15 cellular contexts compared by ENCODE assay signal in genomic region chr16:81734632-81735434, GRCh38. TPM values are rescaled to one million over a fixed set of nuclear protein-coding genes. Genes with fewer than 3 reads are reported as not detected.
DNase-seq lines count a peak whose midpoint lies in the region; ATAC-seq and TF ChIP-seq lines count a peak whose summit lies in the region.
"Had no signal": no experiment of that assay in that cellular context is flagged by ENCODE, and none has a peak within 500 bp of the region (broad histone marks: within the 10 kb centered on the region; RNA-seq: fewer than 3 reads in every experiment).

No MANE protein-coding gene starts in this region.

- H3K27ac ChIP-seq in HEK293 (ENCODE audit: extremely low read depth, low read depth, low read length) (no peak overlapping the region), dorsolateral prefrontal cortex (peak overlapping the region in 4 of 59 donors; percentile 13 to 37 (median 24)), neuronal stem cell (replicated peaks; ENCODE audit: low read length) (no peak overlapping the region), spleen (no peak overlapping the region)

- peaks cover 4% of the 10 kb centered on the region; the same call in 1 of the 2 replicates for H3K9me3 Mint-ChIP-seq in WTC11
- H3K9me3 Mint-ChIP-seq: CD4-positive, alpha-beta T cell; H9 had no signal

- CTCF ChIA-PET in HEK293 (lab: Yijun Ruan, JAX) (interaction anchor here (0.5 to 2.6 kb wide), 4 partner anchors 10 to 530 kb away, joined by 3 to 11 read pairs (median 5); no protein-coding TSS in a partner anchor), WTC11 (lab: Charles Lee) (no interaction called here)

- no peak overlapping the region for H3K23ac ChIP-seq in neuronal stem cell (ENCODE audit: low read depth, low read length, poor library complexity)

- no peaks in the 10 kb centered on the region for H3K4me1 ChIP-seq in HEK293 (ENCODE audit: control insufficient read depth, insufficient read depth, low read length)
- peaks cover 12 to 16% of the 10 kb centered on the region in 2 donors for H3K4me1 ChIP-seq in neuronal stem cell (ENCODE audit: control insufficient read depth in 2 of 2, insufficient read depth in 1 of 2, low read depth in 1 of 2, low read length in 2 of 2)
- peaks cover 16 to 45% (median 38%) of the 10 kb centered on the region in 6 donors for H3K4me1 ChIP-seq in spleen

- no peaks in the 10 kb centered on the region for H3K36me3 Mint-ChIP-seq in WTC11

- DNase-seq in dorsolateral prefrontal cortex (peak in 7 of 10 donors; percentile 14 to 84 (median 65)), neuronal stem cell (ENCODE audit: low spot score) (no peak), spleen (peak; percentile 71), WTC11 (ENCODE audit: low spot score) (no peak)
- DNase-seq: C1 segment of cervical spinal cord; CD4-positive, alpha-beta T cell; DMS79; GOT3; H9 had no signal

- ATAC-seq in esophagus mucosa (no peak), WTC11 (no peak), GM18868 (IDR thresholded peaks at IDR 0.05; ENCODE audit: unreplicated experiment) (no peak)
- ATAC-seq: GM12878, HepG2 had no signal

- H3K79me1 ChIP-seq in neuronal stem cell (ENCODE audit: low read depth, low read length), result no peaks in the 10 kb centered on the region

- no peak overlapping the region for H3K18ac ChIP-seq in neuronal stem cell (ENCODE audit: low read length)

- TF ChIP-seq CTCF in HEK293 (tag by site-specific recombination; IDR thresholded peaks at IDR 0.05) (no peak), dorsolateral prefrontal cortex (IDR thresholded peaks at IDR 0.05 in 54 of 56, conservative IDR thresholded peaks at IDR 0.05 in 2 of 56; ENCODE audit: low read depth in 1 of 56, partially characterized antibody in 56 of 56) (no peak), spleen (IDR thresholded peaks at IDR 0.05 in 8 of 11, conservative IDR thresholded peaks at IDR 0.05 in 3 of 11) (no peak), WTC11 (IDR thresholded peaks at IDR 0.05) (no peak)

- H3K36me3 ChIP-seq in HEK293 (ENCODE audit: control insufficient read depth in 2 of 2, insufficient read depth in 1 of 2, low read length in 2 of 2), result no peaks in the 10 kb centered on the region
- no peaks in the 10 kb centered on the region for H3K36me3 ChIP-seq in neuronal stem cell (replicated peaks in 1 of 2; ENCODE audit: control insufficient read depth in 2 of 2, insufficient read depth in 2 of 2, low read length in 2 of 2)
- no peaks in the 10 kb centered on the region for H3K36me3 ChIP-seq in spleen

- H3K4me3 Mint-ChIP-seq in WTC11, result no peak overlapping the region
- H3K4me3 Mint-ChIP-seq: B cell; CD4-positive, alpha-beta T cell; H9 had no signal

- no peak overlapping the region for H2BK120ac ChIP-seq in neuronal stem cell (ENCODE audit: low read depth, low read length)

- no peak overlapping the region for H3K4me2 ChIP-seq in neuronal stem cell (ENCODE audit: insufficient read depth, low read length, poor library complexity, severe bottlenecking)

- no peak overlapping the region for H3K4me3 ChIP-seq in HEK293 (ENCODE audit: low read depth, low read length)
- H3K4me3 ChIP-seq in dorsolateral prefrontal cortex, result no peak overlapping the region
- H3K4me3 ChIP-seq in neuronal stem cell (ENCODE audit: low read length in 2 of 2), result no peak overlapping the region
- H3K4me3 ChIP-seq in spleen, result no peak overlapping the region
- H3K4me3 ChIP-seq: GM12878 had no signal

- H2BK15ac ChIP-seq in neuronal stem cell (ENCODE audit: low read length), result peak overlapping the region; percentile 33

- H3K4me1 Mint-ChIP-seq in WTC11, result peaks cover 18% of the 10 kb centered on the region

- H3K27me3 ChIP-seq in dorsolateral prefrontal cortex (no peaks in the 10 kb centered on the region), neuronal stem cell (ENCODE audit: control insufficient read depth in 3 of 3, insufficient read depth in 3 of 3, low read depth in 1 of 3, low read length in 3 of 3) (no peaks in the 10 kb centered on the region), spleen (replicated peaks in 1 of 7) (no peaks in the 10 kb centered on the region)

- intact Hi-C loops in dorsolateral prefrontal cortex (cut with DNase I), result loop anchor here (5.0 to 10.0 kb wide), 4 partner anchors 370 to 730 kb away; partner anchors contain the start of genes ATMIN (in 1 of the 2), CENPN (in 1 of the 2) and CMC2 (in 1 of the 2)
- intact Hi-C loops in spleen (cut with DNase I; ENCODE audit: low total_unique reads), result loop anchor here (5.0 kb wide), 1 partner anchor 528 kb away; no protein-coding TSS in a partner anchor

- no peak overlapping the region for H3K14ac ChIP-seq in neuronal stem cell (ENCODE audit: low read length)

- no peak overlapping the region for H4K91ac ChIP-seq in neuronal stem cell (ENCODE audit: low read depth, low read length, poor library complexity)

- no peak overlapping the region for H3K27ac Mint-ChIP-seq in WTC11
- H3K27ac Mint-ChIP-seq: B cell; CD4-positive, alpha-beta T cell; H9 had no signal

- POLR2A ChIA-PET in HEK293 (lab: Yijun Ruan, JAX), result no interaction called here
- POLR2A ChIA-PET in WTC11 (lab: Charles Lee), result interaction anchor here (0.7 kb wide), 1 partner anchor 290 kb away, joined by 3 read pairs; no protein-coding TSS in a partner anchor

- no peak overlapping the region for H2AK5ac ChIP-seq in neuronal stem cell (ENCODE audit: low read depth, low read length)

- H2BK12ac ChIP-seq in neuronal stem cell (ENCODE audit: low read length), result no peak overlapping the region

- no peaks in the 10 kb centered on the region for H3K27me3 Mint-ChIP-seq in WTC11 (ENCODE audit: low read depth)
- H3K27me3 Mint-ChIP-seq: B cell; CD4-positive, alpha-beta T cell had no signal

- no peaks in the 10 kb centered on the region for H3K9me3 ChIP-seq in HEK293 (ENCODE audit: control insufficient read depth, insufficient read depth, low read depth, low read length)
- H3K9me3 ChIP-seq in neuronal stem cell (replicated peaks in 1 of 2; ENCODE audit: control insufficient read depth in 2 of 2, insufficient read depth in 1 of 2, low read depth in 1 of 2, low read length in 2 of 2), result peaks cover 0 to 2% of the 10 kb centered on the region in 2 donors
- no peaks in the 10 kb centered on the region for H3K9me3 ChIP-seq in spleen

- H4K8ac ChIP-seq in neuronal stem cell (ENCODE audit: low read depth, low read length), result no peak overlapping the region

- no peak overlapping the region for H2BK5ac ChIP-seq in neuronal stem cell (ENCODE audit: low read length)

- TF ChIP-seq POLR2A in spleen (IDR thresholded peaks at IDR 0.05), result no peak

- no peak overlapping the region for H3K9ac ChIP-seq in neuronal stem cell (ENCODE audit: low read depth, low read length, poor library complexity)

- WGBS in neuronal stem cell (ENCODE audit: extremely low coverage in 2 of 2, insufficient read length in 2 of 2, insufficient replicate concordance in 1 of 2), 2 donors, result no CpG with 5 or more reads among the region's 6 CpGs
- WGBS in spleen, 5 donors, result 94 to 97% (median 96%) methylated on average over 6 of the region's 6 CpGs

- no peak overlapping the region for H2AFZ ChIP-seq in neuronal stem cell (ENCODE audit: low read length)

- no peak overlapping the region for H3K4ac ChIP-seq in neuronal stem cell (ENCODE audit: low read length)

TF ChIP-seq in HEK293, 187 proteins besides CTCF, POLR2A, EP300 and RAD21 (continues in another document):
- TF ChIP-seq ZBTB26 (tag by site-specific recombination; optimal IDR thresholded peaks at IDR 0.05) (no peak), EGR2 (tag by site-specific recombination; IDR thresholded peaks at IDR 0.05; ENCODE audit: low read depth) (peak; percentile 81)

TF ChIP-seq in WTC11, 78 proteins besides CTCF, POLR2A, EP300 and RAD21 (continues in another document):
- TF ChIP-seq GRHL2 (CRISPR knock-in tag; IDR thresholded peaks at IDR 0.05; ENCODE audit: insufficient replicate concordance, severe bottlenecking) (no peak), FOXP4 (CRISPR knock-in tag; IDR thresholded peaks at IDR 0.05) (no peak), FOXJ3 (CRISPR knock-in tag; IDR thresholded peaks at IDR 0.05; ENCODE audit: borderline replicate concordance) (no peak)

RNA-seq across cellular contexts. Expression of gene PLCG2, which starts 44.3 kb away (rescaled TPM):
- total RNA-seq in dorsolateral prefrontal cortex (10 to 100 TPM in 65 of 120 experiments, 1 to 10 TPM in 55; 3.2 to 24.2 (median 10.4) TPM), spleen (100 to 1,000 TPM; 111 to 277 (median 161) TPM), esophagus mucosa (8.6 TPM), WTC11 (2021) (7.0 to 8.7 TPM (median 8.6 TPM) in 3 replicates)
- 1.3 TPM for polyA plus RNA-seq in neuronal stem cell (2013, experiment 1 of 2)
- 1.1 TPM for polyA plus RNA-seq in neuronal stem cell (2013, experiment 2 of 2)
- polyA plus RNA-seq in spleen, result 10 to 100 TPM; 57.1 to 83.2 (median 61.9) TPM

Comparison
In these comparisons a context has a peak if more than half of its experiments do, and no peak if none do; other contexts are left out.
1. DNase-seq: peak in dorsolateral prefrontal cortex (7 of 10) and spleen (single experiment); none in neuronal stem cell (single experiment) and WTC11 (single experiment).
2. RNA of gene PLCG2, which starts 44.3 kb away (total RNA-seq): 111 to 277 TPM in spleen; 3.2 to 24.2 TPM in dorsolateral prefrontal cortex, 8.6 TPM in esophagus mucosa (single experiment) and 7.0 to 8.7 TPM in WTC11; every median in the first group is over 4 times any median in the second.